Comparison of ENCODE assay signal across 8 cellular contexts in the genomic region with DNA sequence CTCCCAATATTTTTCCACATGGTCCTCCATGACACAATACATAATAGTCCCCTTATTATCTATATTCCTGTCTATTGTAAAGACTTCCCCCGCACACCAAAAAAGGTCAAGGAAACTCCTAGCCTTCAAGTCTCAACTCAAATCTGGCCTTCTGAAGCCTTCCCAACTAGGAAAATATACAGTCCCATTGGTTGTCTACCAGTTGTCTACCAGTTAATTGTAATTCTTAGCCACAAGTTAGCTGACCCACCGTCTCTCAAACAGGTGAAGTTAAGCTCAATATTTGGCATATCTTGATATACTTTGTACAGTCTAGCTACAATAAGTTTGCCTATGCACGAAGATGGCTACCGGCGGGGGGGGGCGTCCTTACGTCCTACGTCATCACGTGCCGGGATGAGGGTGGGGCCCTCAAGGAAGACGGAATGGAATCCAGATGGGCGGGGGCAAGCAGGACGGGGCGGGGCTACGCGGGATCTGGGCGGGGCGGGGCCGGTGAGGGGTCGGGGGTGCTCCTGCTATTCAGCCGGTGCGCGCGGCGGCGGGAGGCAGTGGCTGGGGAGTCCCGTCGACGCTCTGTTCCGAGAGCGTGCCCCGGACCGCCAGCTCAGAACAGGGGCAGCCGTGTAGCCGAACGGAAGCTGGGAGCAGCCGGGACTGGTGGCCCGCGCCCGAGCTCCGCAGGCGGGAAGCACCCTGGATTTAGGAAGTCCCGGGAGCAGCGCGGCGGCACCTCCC. TPM values are rescaled to one million over a fixed set of nuclear protein-coding genes. Genes with fewer than 3 reads are reported as not detected.
DNase-seq lines count a peak whose midpoint lies in the region; TF ChIP-seq lines count a peak whose summit lies in the region.

TSS of gene AHR (plus strand) at position 551 of the 738 bp plus-strand sequence. CDS start 613 bp downstream, outside the sequence.

- intact Hi-C loops in T-helper 1 cell treated with Interleukin-12 subunit alpha and Interleukin-12 subunit beta and Interleukin-4 antibody, amounts not matched to agents 30 ng/mL and 1 ng/mL, for 36 hours (cut with micrococcal nuclease) = loop anchor here (1.0 to 5.0 kb wide), 6 partner anchors 37 to 877 kb away; partner anchors contain the start of genes BZW2, CRPPA and SNX13
- intact Hi-C loops in left ventricle myocardium inferior (cut with micrococcal nuclease) = no loop called here
- intact Hi-C loops in prostate gland (cut with DNase I) = no loop called here

- H3K27me3 ChIP-seq in GM06990 (replicated peaks; ENCODE audit: control insufficient read depth, insufficient read depth, low read length) = no peaks in the 10 kb centered on the region
- no peaks in the 10 kb centered on the region for H3K27me3 ChIP-seq in left ventricle myocardium inferior (ENCODE audit: low read depth)
- H3K27me3 ChIP-seq in prostate gland (replicated peaks; ENCODE audit: insufficient read depth) = no peaks in the 10 kb centered on the region

- peak; percentile 90 for TF ChIP-seq POLR2A in prostate gland (IDR thresholded peaks at IDR 0.05)

- H3K36me3 ChIP-seq in GM06990 (ENCODE audit: control insufficient read depth, insufficient read depth, low read length) (no peaks in the 10 kb centered on the region), HEK293 (ENCODE audit: control insufficient read depth in 2 of 2, insufficient read depth in 1 of 2, low read length in 2 of 2) (no peaks in the 10 kb centered on the region), left ventricle myocardium inferior (no peaks in the 10 kb centered on the region), prostate gland (no peaks in the 10 kb centered on the region), urinary bladder (ENCODE audit: insufficient read depth) (no peaks in the 10 kb centered on the region)

- WGBS in prostate gland = 5% methylated on average over 36 of the region's 46 CpGs
- WGBS in urinary bladder = 4% methylated on average over 46 of the region's 46 CpGs

- no peak for TF ChIP-seq CTCF in GM06990 (IDR thresholded peaks at IDR 0.05; ENCODE audit: insufficient read depth, low read length, poor library complexity, severe bottlenecking)
- no peak for TF ChIP-seq CTCF in HEK293 (tag by site-specific recombination; IDR thresholded peaks at IDR 0.05)
- TF ChIP-seq CTCF in left ventricle myocardium inferior (IDR thresholded peaks at IDR 0.05; ENCODE audit: borderline replicate concordance) = no peak
- TF ChIP-seq CTCF in prostate gland (IDR thresholded peaks at IDR 0.05) = no peak

- peak; percentile 84 for DNase-seq in GM06990 (ENCODE audit: extremely low read depth, insufficient read length)
- DNase-seq in NCI-H1092 (lab: John Stamatoyannopoulos, UW) = peak; percentile 85
- DNase-seq in amniotic stem cell (lab: John Stamatoyannopoulos, UW) = peak; percentile 83
- DNase-seq in left ventricle myocardium inferior = peak; percentile 95
- peak; percentile 92 for DNase-seq in prostate gland (ENCODE audit: low spot score)

- POLR2A ChIA-PET in HEK293 (lab: Yijun Ruan, JAX) = interaction anchor here (0.5 to 2.0 kb wide), 24 partner anchors 9 to 904 kb away, joined by 3 to 22 read pairs (median 3); no protein-coding TSS in a partner anchor

- H3K27ac ChIP-seq in HEK293 (ENCODE audit: extremely low read depth, low read depth, low read length) (peak within 1 kb of the TSS; percentile 87), left ventricle myocardium inferior (replicated peaks) (peak within 1 kb of the TSS; percentile 97), prostate gland (peak within 1 kb of the TSS; percentile 86 to 88), urinary bladder (ENCODE audit: low read depth) (peak within 1 kb of the TSS; percentile 95)

- H3K4me1 ChIP-seq in HEK293 (ENCODE audit: control insufficient read depth, insufficient read depth, low read length) = peaks cover 12% of the 10 kb centered on the region
- H3K4me1 ChIP-seq in left ventricle myocardium inferior = peaks cover 50% of the 10 kb centered on the region
- no peaks in the 10 kb centered on the region for H3K4me1 ChIP-seq in prostate gland (replicated peaks)
- no peaks in the 10 kb centered on the region for H3K4me1 ChIP-seq in urinary bladder (ENCODE audit: insufficient read depth)

- H3K4me3 ChIP-seq in GM06990 (replicated peaks; ENCODE audit: low read depth, low read length) = peak within 1 kb of the TSS; percentile 74
- peak within 1 kb of the TSS; percentile 99 for H3K4me3 ChIP-seq in HEK293 (ENCODE audit: low read depth, low read length)
- H3K4me3 ChIP-seq in left ventricle myocardium inferior = peak within 1 kb of the TSS; percentile 93
- H3K4me3 ChIP-seq in prostate gland = peak within 1 kb of the TSS; percentile 76 to 91
- peak within 1 kb of the TSS; percentile 99 for H3K4me3 ChIP-seq in urinary bladder (ENCODE audit: low read depth, low read length)

- CTCF ChIA-PET in HEK293 (lab: Yijun Ruan, JAX) = interaction anchor here (0.5 to 0.9 kb wide), 3 partner anchors 11 to 1069 kb away, joined by 3 read pairs; no protein-coding TSS in a partner anchor

- H3K9me3 ChIP-seq in HEK293 (ENCODE audit: control insufficient read depth, insufficient read depth, low read depth, low read length) (no peaks in the 10 kb centered on the region), left ventricle myocardium inferior (replicated peaks) (no peaks in the 10 kb centered on the region), prostate gland (no peaks in the 10 kb centered on the region)

TF ChIP-seq in HEK293, 187 proteins besides CTCF, POLR2A, EP300 and RAD21 (continues in another document):
- TF ChIP-seq ZBTB20 (tag by site-specific recombination; IDR thresholded peaks at IDR 0.05) = peak; percentile 40; the same call in 1 of the 2 replicates
- peak; percentile 55 for TF ChIP-seq ZXDB (tag by site-specific recombination; IDR thresholded peaks at IDR 0.05)
- 0 out of 2 replicates have a peak, but pooled peaks have one; percentile 14 for TF ChIP-seq GLIS2 (tag by site-specific recombination; IDR thresholded peaks at IDR 0.05)
- TF ChIP-seq ZNF133 (tag by site-specific recombination; IDR thresholded peaks at IDR 0.05) = no peak
- TF ChIP-seq ZNF433 (tag by site-specific recombination; IDR thresholded peaks at IDR 0.05; ENCODE audit: low read depth) = no peak
- TF ChIP-seq ZFP37 (tag by site-specific recombination; IDR thresholded peaks at IDR 0.05) = 0 out of 2 replicates have a peak, but pooled peaks have one; percentile 15
- TF ChIP-seq ZNF624 (tag by site-specific recombination; IDR thresholded peaks at IDR 0.05) = no peak
- peak; percentile 89 for TF ChIP-seq ZNF341 (tag by site-specific recombination; IDR thresholded peaks at IDR 0.05; ENCODE audit: low read depth)
- peak; percentile 67 for TF ChIP-seq ZNF335 (tag by site-specific recombination; conservative IDR thresholded peaks at IDR 0.05)
- TF ChIP-seq OSR2 (tag by site-specific recombination; IDR thresholded peaks at IDR 0.05) = peak; percentile 53
- TF ChIP-seq ZNF777 (tag by site-specific recombination; IDR thresholded peaks at IDR 0.05; ENCODE audit: borderline replicate concordance) = no peak
- TF ChIP-seq PBX3 (CRISPR knock-in tag; IDR thresholded peaks at IDR 0.05) = 0 out of 2 replicates have a peak, but pooled peaks have one; percentile 39
- TF ChIP-seq SP3 (tag by site-specific recombination; IDR thresholded peaks at IDR 0.05) = no peak; the same call in 1 of the 2 replicates
- TF ChIP-seq ZBTB48 (tag by site-specific recombination; IDR thresholded peaks at IDR 0.05) = peak; percentile 55; the same call in 1 of the 2 replicates
- no peak for TF ChIP-seq ZFP41 (tag by site-specific recombination; IDR thresholded peaks at IDR 0.05; ENCODE audit: borderline replicate concordance)
- TF ChIP-seq ZNF202 (tag by site-specific recombination; IDR thresholded peaks at IDR 0.05; ENCODE audit: borderline replicate concordance) = no peak
- TF ChIP-seq IKZF3 (tag by site-specific recombination; IDR thresholded peaks at IDR 0.05) = peak; percentile 59; the same call in 1 of the 2 replicates
- 0 out of 2 replicates have a peak, but pooled peaks have one; percentile 40 for TF ChIP-seq ZNF24 (tag by site-specific recombination; IDR thresholded peaks at IDR 0.05)
- no peak for TF ChIP-seq ZNF76 (tag by site-specific recombination; IDR thresholded peaks at IDR 0.05; ENCODE audit: borderline replicate concordance, low read depth)
- no peak for TF ChIP-seq ZNF19 (tag by site-specific recombination; IDR thresholded peaks at IDR 0.05; ENCODE audit: low read depth)
- TF ChIP-seq, protein P1, sequence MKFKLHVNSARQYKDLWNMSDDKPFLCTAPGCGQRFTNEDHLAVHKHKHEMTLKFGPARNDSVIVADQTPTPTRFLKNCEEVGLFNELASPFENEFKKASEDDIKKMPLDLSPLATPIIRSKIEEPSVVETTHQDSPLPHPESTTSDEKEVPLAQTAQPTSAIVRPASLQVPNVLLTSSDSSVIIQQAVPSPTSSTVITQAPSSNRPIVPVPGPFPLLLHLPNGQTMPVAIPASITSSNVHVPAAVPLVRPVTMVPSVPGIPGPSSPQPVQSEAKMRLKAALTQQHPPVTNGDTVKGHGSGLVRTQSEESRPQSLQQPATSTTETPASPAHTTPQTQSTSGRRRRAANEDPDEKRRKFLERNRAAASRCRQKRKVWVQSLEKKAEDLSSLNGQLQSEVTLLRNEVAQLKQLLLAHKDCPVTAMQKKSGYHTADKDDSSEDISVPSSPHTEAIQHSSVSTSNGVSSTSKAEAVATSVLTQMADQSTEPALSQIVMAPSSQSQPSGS (tag by site-specific recombination; IDR thresholded peaks at IDR 0.05; ENCODE audit: low read depth) = peak; percentile 52; the same call in 1 of the 2 replicates
- 0 out of 2 replicates have a peak, but pooled peaks have one; percentile 17 for TF ChIP-seq ZBTB7A (tag by site-specific recombination; IDR thresholded peaks at IDR 0.05; ENCODE audit: low read depth)

RNA-seq across cellular contexts. Expression of gene AHR, which starts in this region (rescaled TPM):
- 17.1 and 24.8 TPM in 2 replicates for total RNA-seq in T-helper 1 cell treated with Interleukin-12 subunit alpha and Interleukin-12 subunit beta and Interleukin-4 antibody, amounts not matched to agents 30 ng/mL and 1 ng/mL, for 36 hours
- total RNA-seq in left ventricle myocardium inferior (24.9 TPM), prostate gland (10 to 100 TPM; 49.4 to 55.7 TPM), urinary bladder (485 TPM)
- 50.3 TPM for polyA plus RNA-seq in urinary bladder

Comparison
In these comparisons a context has a peak if more than half of its experiments do, and no peak if none do; other contexts are left out.
1. Peak in every context shown above with its lines: DNase-seq, H3K4me3 ChIP-seq and H3K27ac ChIP-seq.